Comparison of ENCODE assay signal across 9 cellular contexts in genomic region chr22:20979243-20979809, GRCh38. TPM values are rescaled to one million over a fixed set of nuclear protein-coding genes. Genes with fewer than 3 reads are reported as not detected.
DNase-seq lines count a peak whose midpoint lies in the region; ATAC-seq, FAIRE-seq and TF ChIP-seq lines count a peak whose summit lies in the region.
"Had no signal": no experiment of that assay in that cellular context is flagged by ENCODE, and none has a peak within 500 bp of the region (broad histone marks: within the 10 kb centered on the region; RNA-seq: fewer than 3 reads in every experiment).

No MANE protein-coding gene starts in this region.

- H3K9ac ChIP-seq in HUES64 (ENCODE audit: low read depth, low read length): peak overlapping the region; percentile 45
- H3K9ac ChIP-seq in neuronal stem cell (ENCODE audit: low read depth, low read length, poor library complexity): peak overlapping the region; percentile 2

- TF ChIP-seq EP300 in suprapubic skin (IDR thresholded peaks at IDR 0.05): no peak

- H4K91ac ChIP-seq in neuronal stem cell (ENCODE audit: low read depth, low read length, poor library complexity): no peak overlapping the region

- peak overlapping the region; percentile 47 for H2BK12ac ChIP-seq in neuronal stem cell (ENCODE audit: low read length)

- H2AK5ac ChIP-seq in neuronal stem cell (ENCODE audit: low read depth, low read length): peak overlapping the region; percentile 87

- H3K36me3 ChIP-seq in HUES64 (ENCODE audit: insufficient read depth, low read length) (peaks cover 5% of the 10 kb centered on the region; the same call in 1 of the 2 replicates), neuronal stem cell (replicated peaks in 1 of 2; ENCODE audit: control insufficient read depth in 2 of 2, insufficient read depth in 2 of 2, low read length in 2 of 2) (peaks cover 2 to 6% of the 10 kb centered on the region in 2 donors), suprapubic skin (no peaks in the 10 kb centered on the region)

- H3K4me2 ChIP-seq in neuronal stem cell (ENCODE audit: insufficient read depth, low read length, poor library complexity, severe bottlenecking): peak overlapping the region; percentile 38

- H3K4me3 ChIP-seq in HUES64 (ENCODE audit: low read length) (peak overlapping the region; percentile 52), fibroblast of mammary gland (ENCODE audit: control insufficient read depth, low read depth, low read length) (peak overlapping the region; percentile 26), neuronal stem cell (ENCODE audit: low read length in 2 of 2) (peak overlapping the region in 1 of 2 donors; percentile 7), suprapubic skin (peak overlapping the region; percentile 34)

- H3K27ac Mint-ChIP-seq in activated T-cell treated with anti-CD3 and anti-CD28 coated beads, Interleukin-2, amount 50 U/mL, for 72 hours: no peak overlapping the region

- H3K27ac ChIP-seq in HUES64 (ENCODE audit: low read depth, low read length) (peak overlapping the region; percentile 46; the same call in 1 of the 2 replicates), neuronal stem cell (replicated peaks; ENCODE audit: low read length) (peak overlapping the region; percentile 32), suprapubic skin (no peak overlapping the region)

- H3K4ac ChIP-seq in neuronal stem cell (ENCODE audit: low read length): no peak overlapping the region

- ATAC-seq in activated T-cell treated with anti-CD3 and anti-CD28 coated beads, Interleukin-2, amount 50 U/mL, for 72 hours (replicated peaks in 1 of 2): peak; percentile 20 to 66
- ATAC-seq in HG02884 (IDR thresholded peaks at IDR 0.05; ENCODE audit: unreplicated experiment) (no peak), HG03457 (IDR thresholded peaks at IDR 0.05; ENCODE audit: unreplicated experiment) (no peak)

- no peaks in the 10 kb centered on the region for H3K27me3 Mint-ChIP-seq in activated T-cell treated with anti-CD3 and anti-CD28 coated beads, Interleukin-2, amount 50 U/mL, for 72 hours (ENCODE audit: low read depth)

- H3K14ac ChIP-seq in neuronal stem cell (ENCODE audit: low read length): no peak overlapping the region

- no peak overlapping the region for H2BK120ac ChIP-seq in neuronal stem cell (ENCODE audit: low read depth, low read length)

- TF ChIP-seq CTCF in fibroblast of mammary gland (conservative IDR thresholded peaks at IDR 0.05; ENCODE audit: control insufficient read depth, insufficient read depth, low read depth, low read length) (no peak), suprapubic skin (IDR thresholded peaks at IDR 0.05) (no peak)

- H3K36me3 Mint-ChIP-seq in activated T-cell treated with anti-CD3 and anti-CD28 coated beads, Interleukin-2, amount 50 U/mL, for 72 hours (ENCODE audit: insufficient read depth in 2 of 2): peaks cover 3 to 10% of the 10 kb centered on the region in 2 donors

- no peak overlapping the region for H2BK5ac ChIP-seq in neuronal stem cell (ENCODE audit: low read length)

- H3K79me1 ChIP-seq in neuronal stem cell (ENCODE audit: low read depth, low read length): peaks cover 5% of the 10 kb centered on the region

- H3K27me3 ChIP-seq in HUES64 (ENCODE audit: insufficient read depth, low read length) (peaks cover 17% of the 10 kb centered on the region), neuronal stem cell (ENCODE audit: control insufficient read depth in 3 of 3, insufficient read depth in 3 of 3, low read depth in 1 of 3, low read length in 3 of 3) (no peaks in the 10 kb centered on the region), suprapubic skin (no peaks in the 10 kb centered on the region)

- no peak overlapping the region for H2BK15ac ChIP-seq in neuronal stem cell (ENCODE audit: low read length)

- H3K9me3 ChIP-seq in HUES64 (ENCODE audit: insufficient read depth, low read depth, low read length) (peaks cover 9% of the 10 kb centered on the region), neuronal stem cell (replicated peaks in 1 of 2; ENCODE audit: control insufficient read depth in 2 of 2, insufficient read depth in 1 of 2, low read depth in 1 of 2, low read length in 2 of 2) (peaks cover 7 to 9% of the 10 kb centered on the region in 2 donors), suprapubic skin (no peaks in the 10 kb centered on the region)

- H3K4me3 Mint-ChIP-seq in activated T-cell treated with anti-CD3 and anti-CD28 coated beads, Interleukin-2, amount 50 U/mL, for 72 hours: peak overlapping the region; percentile 41 to 77

- peak overlapping the region; percentile 58 for H2AFZ ChIP-seq in neuronal stem cell (ENCODE audit: low read length)

- H3K4me1 ChIP-seq in HUES64 (ENCODE audit: insufficient read depth, low read length) (peaks cover 14% of the 10 kb centered on the region), neuronal stem cell (ENCODE audit: control insufficient read depth in 2 of 2, insufficient read depth in 1 of 2, low read depth in 1 of 2, low read length in 2 of 2) (peaks cover 13 to 20% of the 10 kb centered on the region in 2 donors), suprapubic skin (peaks cover 43% of the 10 kb centered on the region)

- H3K4me1 Mint-ChIP-seq in activated T-cell treated with anti-CD3 and anti-CD28 coated beads, Interleukin-2, amount 50 U/mL, for 72 hours (ENCODE audit: low read depth): peaks cover 52% of the 10 kb centered on the region

- H3K23ac ChIP-seq in neuronal stem cell (ENCODE audit: low read depth, low read length, poor library complexity): peak overlapping the region; percentile 83

- H3K18ac ChIP-seq in neuronal stem cell (ENCODE audit: low read length): peak overlapping the region; percentile 78

- peak; percentile 51 to 67 for DNase-seq in activated T-cell treated with anti-CD3 and anti-CD28 coated beads, Interleukin-2, amount 50 U/mL, for 72 hours
- peak; percentile 82 for DNase-seq in fibroblast of mammary gland (ENCODE audit: low read depth)
- DNase-seq in neuronal stem cell (ENCODE audit: low spot score): peak; percentile 65
- DNase-seq in suprapubic skin (ENCODE audit: low spot score in 2 of 2): no peak
- DNase-seq in RCC 7860 (ENCODE audit: low spot score): no peak

- H4K8ac ChIP-seq in neuronal stem cell (ENCODE audit: low read depth, low read length): no peak overlapping the region

- H3K9me3 Mint-ChIP-seq in activated T-cell treated with anti-CD3 and anti-CD28 coated beads, Interleukin-2, amount 50 U/mL, for 72 hours: peaks cover 3 to 6% of the 10 kb centered on the region in 2 donors

- no peak for TF ChIP-seq POLR2A in suprapubic skin (IDR thresholded peaks at IDR 0.05)

- FAIRE-seq in RCC 7860 (lab: Jason Lieb, UNC): no peak

- WGBS in HUES64: 16% methylated on average over 39 of the region's 39 CpGs
- no CpG with 5 or more reads among the region's 39 CpGs for WGBS in neuronal stem cell (ENCODE audit: extremely low coverage in 2 of 2, insufficient read length in 2 of 2, insufficient replicate concordance in 1 of 2), 2 donors
- 28% methylated on average over 14 of the region's 39 CpGs for WGBS in suprapubic skin

RNA-seq across cellular contexts. Expression of gene LZTR1, which starts 2.8 kb away (rescaled TPM):
- 15.3 TPM for polyA plus RNA-seq in HUES64 (2013, experiment 1 of 2)
- 16.1 TPM for polyA plus RNA-seq in HUES64 (2013, experiment 2 of 2)
- 10 to 100 TPM; 30.6 to 42.8 TPM for total RNA-seq in activated T-cell treated with anti-CD3 and anti-CD28 coated beads, Interleukin-2, amount 50 U/mL, for 72 hours
- polyA plus RNA-seq in neuronal stem cell (2013, experiment 1 of 2): 16.5 TPM
- 16.1 TPM for polyA plus RNA-seq in neuronal stem cell (2013, experiment 2 of 2)
- 10 to 100 TPM; 29.3 to 75.6 (median 46.9) TPM for total RNA-seq in suprapubic skin

RNA-seq across cellular contexts. Expression of gene AIFM3, which starts 12.3 kb away (rescaled TPM):
- 0.50 TPM for polyA plus RNA-seq in HUES64 (2013, experiment 1 of 2)
- polyA plus RNA-seq in HUES64 (2013, experiment 2 of 2): 0.25 TPM
- under 1 TPM in 1 of 2 donors, not detected in 1; 0.58 TPM for total RNA-seq in activated T-cell treated with anti-CD3 and anti-CD28 coated beads, Interleukin-2, amount 50 U/mL, for 72 hours
- polyA plus RNA-seq in neuronal stem cell (2013, experiment 1 of 2): 3.9 TPM
- polyA plus RNA-seq in neuronal stem cell (2013, experiment 2 of 2): 4.0 TPM
- under 1 TPM in 1 of 4 donors, not detected in 3; 0.72 TPM for total RNA-seq in suprapubic skin
- total RNA-seq: LHCN-M2 had no signal

RNA-seq across cellular contexts. Expression of gene THAP7, which starts 22.6 kb away (rescaled TPM):
- polyA plus RNA-seq in HUES64 (2013, experiment 1 of 2): 18.3 TPM
- 18.3 TPM for polyA plus RNA-seq in HUES64 (2013, experiment 2 of 2)
- 10 to 100 TPM; 29.5 to 31.2 TPM for total RNA-seq in activated T-cell treated with anti-CD3 and anti-CD28 coated beads, Interleukin-2, amount 50 U/mL, for 72 hours
- 26.5 TPM for polyA plus RNA-seq in neuronal stem cell (2013, experiment 1 of 2)
- 28.4 TPM for polyA plus RNA-seq in neuronal stem cell (2013, experiment 2 of 2)
- 10 to 100 TPM; 33.9 to 57.0 (median 37.4) TPM for total RNA-seq in suprapubic skin

RNA-seq across cellular contexts. Expression of gene P2RX6, which starts 35.6 kb away (rescaled TPM):
- 0.35 TPM for polyA plus RNA-seq in HUES64 (2013, experiment 1 of 2)
- polyA plus RNA-seq in HUES64 (2013, experiment 2 of 2): 0.57 TPM
- total RNA-seq in activated T-cell treated with anti-CD3 and anti-CD28 coated beads, Interleukin-2, amount 50 U/mL, for 72 hours: under 1 TPM; 0.29 to 0.30 TPM
- polyA plus RNA-seq in neuronal stem cell (2013, experiment 1 of 2): 0.43 TPM
- polyA plus RNA-seq in neuronal stem cell (2013, experiment 2 of 2): 0.53 TPM
- 1 to 10 TPM in 3 of 4 donors, under 1 TPM in 1; 0.21 to 3.1 (median 1.0) TPM for total RNA-seq in suprapubic skin

RNA-seq across cellular contexts. Expression of gene SLC7A4, which starts 53.0 kb away (rescaled TPM):
- polyA plus RNA-seq in HUES64 (2013, experiment 1 of 2): 0.20 TPM
- 0.38 TPM for polyA plus RNA-seq in HUES64 (2013, experiment 2 of 2)
- not detected for total RNA-seq in activated T-cell treated with anti-CD3 and anti-CD28 coated beads, Interleukin-2, amount 50 U/mL, for 72 hours
- polyA plus RNA-seq in neuronal stem cell (2013, experiment 1 of 2): 0.18 TPM
- polyA plus RNA-seq in neuronal stem cell (2013, experiment 2 of 2): 0.24 TPM
- 1 to 10 TPM in 3 of 4 donors, under 1 TPM in 1; 0.48 to 2.2 (median 1.6) TPM for total RNA-seq in suprapubic skin

Comparison
In these comparisons a context has a peak if more than half of its experiments do, and no peak if none do; other contexts are left out.
1. ATAC-seq: peak in activated T-cell treated with anti-CD3 and anti-CD28 coated beads, Interleukin-2, amount 50 U/mL, for 72 hours (2 of 2); none in HG02884 (single experiment) and HG03457 (single experiment).
2. DNase-seq: peak in activated T-cell treated with anti-CD3 and anti-CD28 coated beads, Interleukin-2, amount 50 U/mL, for 72 hours (2 of 2), fibroblast of mammary gland (single experiment) and neuronal stem cell (single experiment); none in suprapubic skin (0 of 2) and RCC 7860 (single experiment).